In genomic region chr17:55527520-55528118, GRCh38 we compare ENCODE assay signal across 8 cellular contexts. TPM values are rescaled to one million over a fixed set of nuclear protein-coding genes. Genes with fewer than 3 reads are reported as not detected.
DNase-seq lines count a peak whose midpoint lies in the region; ATAC-seq, FAIRE-seq and TF ChIP-seq lines count a peak whose summit lies in the region.

No MANE protein-coding gene starts in this region.

- no peak for FAIRE-seq in pancreas (lab: Jason Lieb, UNC)

- POLR2A ChIA-PET in RWPE1 (lab: Yijun Ruan, JAX; ENCODE audit: low non-redundant PET) = no interaction called here

- no peaks in the 10 kb centered on the region for H3K36me3 ChIP-seq in pancreas

- H3K9me3 ChIP-seq in pancreas = no peaks in the 10 kb centered on the region

- H3K27ac ChIP-seq in RWPE1 (no peak overlapping the region), pancreas (no peak overlapping the region)

- peak; percentile 39 for TF ChIP-seq CTCF in RWPE1 (conservative IDR thresholded peaks at IDR 0.05; ENCODE audit: low read depth)
- TF ChIP-seq CTCF in fibroblast of the aortic adventitia (IDR thresholded peaks at IDR 0.05; ENCODE audit: insufficient read depth, low read length) = peak; percentile 83
- TF ChIP-seq CTCF in pancreas (IDR thresholded peaks at IDR 0.05) = peak in 1 of 4 donors; percentile 15

- H3K27me3 ChIP-seq in pancreas = no peaks in the 10 kb centered on the region

- WGBS in pancreas, 2 donors = 68 to 69% methylated on average over 5 of the region's 5 CpGs

- H3K4me3 ChIP-seq in fibroblast of the aortic adventitia (ENCODE audit: low read depth, low read length) (no peak overlapping the region), pancreas (no peak overlapping the region)

- ATAC-seq in pancreas (peak in 3 of 4 donors; percentile 52 to 86 (median 61)), GM21367 (IDR thresholded peaks at IDR 0.05; ENCODE audit: unreplicated experiment) (no peak), GM19397 (IDR thresholded peaks at IDR 0.05; ENCODE audit: unreplicated experiment) (no peak), GM18505 (IDR thresholded peaks at IDR 0.05; ENCODE audit: unreplicated experiment) (no peak)

- CTCF ChIA-PET in RWPE1 (lab: Yijun Ruan, JAX) = interaction anchor here (0.6 to 3.3 kb wide), 6 partner anchors 52 to 243 kb away, joined by 3 to 36 read pairs (median 10); no protein-coding TSS in a partner anchor

- no peak for TF ChIP-seq POLR2A in GM18505 (IDR thresholded peaks at IDR 0.05; ENCODE audit: borderline replicate concordance, extremely low read depth, insufficient read depth, insufficient read length)

- peak; percentile 71 for DNase-seq in DMS53 (lab: John Stamatoyannopoulos, UW)
- peak; percentile 41 for DNase-seq in HuH-7 (ENCODE audit: low spot score)
- peak; percentile 24 for DNase-seq in RWPE1 (ENCODE audit: low spot score)
- DNase-seq in fibroblast of the aortic adventitia (ENCODE audit: low read depth) = peak; percentile 85
- DNase-seq in pancreas = no peak

- H3K4me1 ChIP-seq in pancreas = no peaks in the 10 kb centered on the region

- intact Hi-C loops in pancreas (cut with DNase I) = loop anchor here in 1 of 3 donors (5.0 to 10.0 kb wide), 2 partner anchors 190 to 247 kb away; no protein-coding TSS in a partner anchor

RNA-seq across cellular contexts. Expression of gene SMIM36, which starts 16.4 kb away (rescaled TPM):
- total RNA-seq in fibroblast of the aortic adventitia (ENCODE audit: low replicate concordance) = not detected in 2 replicates
- total RNA-seq in pancreas = not detected
- polyA plus RNA-seq in pancreas = under 1 TPM in 1 of 2 donors, not detected in 1; 0.09 TPM

Comparison
In these comparisons a context has a peak if more than half of its experiments do, and no peak if none do; other contexts are left out.
1. DNase-seq: peak in DMS53 (single experiment), HuH-7 (single experiment), RWPE1 (single experiment) and fibroblast of the aortic adventitia (single experiment); none in pancreas (0 of 6).
2. ATAC-seq: peak in pancreas (3 of 4); none in GM21367 (single experiment), GM19397 (single experiment) and GM18505 (single experiment).